ENCODE assay signal across 8 cellular contexts in genomic region chr9:133125706-133126696, GRCh38. TPM values are rescaled to one million over a fixed set of nuclear protein-coding genes. Genes with fewer than 3 reads are reported as not detected.
A peak's percentile ranks its signal among the peaks of the same experiment; 100 is the strongest.
DNase-seq lines count a peak whose midpoint lies in the region; ATAC-seq, FAIRE-seq and TF ChIP-seq lines count a peak whose summit lies in the region.

No MANE protein-coding gene starts in this region.

- peaks cover 19% of the 10 kb centered on the region for H3K36me3 Mint-ChIP-seq in activated CD8-positive, alpha-beta T cell treated with anti-CD3 and anti-CD28 coated beads for 36 hours (ENCODE audit: low read depth)
- peaks cover 5% of the 10 kb centered on the region in 3 donors for H3K36me3 Mint-ChIP-seq in immature natural killer cell

- TF ChIP-seq EP300 in HepG2 (IDR thresholded peaks at IDR 0.05; ENCODE audit: low read depth in 2 of 2, low read length in 2 of 2), result no peak
- no peak for TF ChIP-seq EP300 in HepG2 (CRISPR knock-in tag; IDR thresholded peaks at IDR 0.05; ENCODE audit: borderline replicate concordance)

- H2AFZ ChIP-seq in HepG2 (ENCODE audit: low read length), result no peak overlapping the region

- H3K27ac ChIP-seq in liver (ENCODE audit: low read depth in 1 of 2, low read length in 2 of 2) (peak overlapping the region; percentile 73 to 81), HepG2 (ENCODE audit: extremely low read length, insufficient read depth, low read length) (no peak overlapping the region), temporal lobe (ENCODE audit: low read depth, low read length) (peak overlapping the region; percentile 100)

- no peaks in the 10 kb centered on the region for H3K9me3 Mint-ChIP-seq in activated CD8-positive, alpha-beta T cell treated with anti-CD3 and anti-CD28 coated beads for 36 hours
- H3K9me3 Mint-ChIP-seq in immature natural killer cell, result peaks cover 0 to 2% (median 0%) of the 10 kb centered on the region in 6 donors

- ATAC-seq in HepG2 (no peak), GM18520 (IDR thresholded peaks at IDR 0.05; ENCODE audit: unreplicated experiment) (no peak)
- peak; percentile 8 for ATAC-seq in activated CD8-positive, alpha-beta T cell treated with anti-CD3 and anti-CD28 coated beads for 36 hours

- H3K36me3 ChIP-seq in liver (ENCODE audit: control insufficient read depth in 4 of 4, insufficient read depth in 3 of 4, low read depth in 1 of 4, low read length in 3 of 4), result no peaks in the 10 kb centered on the region
- no peaks in the 10 kb centered on the region for H3K36me3 ChIP-seq in HepG2 (replicated peaks in 1 of 2; ENCODE audit: control insufficient read depth in 1 of 2, insufficient read depth in 2 of 2, low read length in 2 of 2)

- H3K27me3 Mint-ChIP-seq in activated CD8-positive, alpha-beta T cell treated with anti-CD3 and anti-CD28 coated beads for 36 hours, result no peaks in the 10 kb centered on the region
- H3K27me3 Mint-ChIP-seq in immature natural killer cell (ENCODE audit: low read depth in 3 of 3), result peaks cover 17 to 38% (median 26%) of the 10 kb centered on the region in 3 donors

- in situ Hi-C loops in HepG2 (cut with HindIII; ENCODE audit: extremely low pct_ligation_motif_present, low pct_unique_long_range_greater_than_20kb), result no loop called here

- TF ChIP-seq RAD21 in liver (IDR thresholded peaks at IDR 0.05), result no peak
- no peak for TF ChIP-seq RAD21 in HepG2 (CRISPR knock-in tag; IDR thresholded peaks at IDR 0.05)

- no peaks in the 10 kb centered on the region for H3K9me3 ChIP-seq in liver (ENCODE audit: control insufficient read depth in 4 of 4, low read length in 3 of 4)
- H3K9me3 ChIP-seq in HepG2 (ENCODE audit: low read length), result no peaks in the 10 kb centered on the region

- H3K9ac ChIP-seq in liver (ENCODE audit: low read depth in 1 of 2, low read length in 2 of 2), result peak overlapping the region; percentile 26 to 46
- H3K9ac ChIP-seq in HepG2 (ENCODE audit: insufficient read depth, low read depth, low read length), result no peak overlapping the region

- TF ChIP-seq CTCF in liver (IDR thresholded peaks at IDR 0.05; ENCODE audit: low read depth, low read length, missing input control) (no peak), HepG2 (CRISPR knock-in tag; IDR thresholded peaks at IDR 0.05) (no peak)
- no peak for TF ChIP-seq CTCF in activated CD8-positive, alpha-beta T cell treated with anti-CD3 and anti-CD28 coated beads for 36 hours (IDR thresholded peaks at IDR 0.05)

- peak overlapping the region; percentile 58 for H3K4me3 Mint-ChIP-seq in activated CD8-positive, alpha-beta T cell treated with anti-CD3 and anti-CD28 coated beads for 36 hours
- peak overlapping the region; percentile 49 to 96 (median 91) for H3K4me3 Mint-ChIP-seq in immature natural killer cell

- no TSS peak for BruUV-seq in HepG2 (replicated peaks; lab: Mats Ljungman, UMichigan)

- WGBS in liver, result 29% methylated on average over 28 of the region's 28 CpGs
- 83% methylated on average over 22 of the region's 28 CpGs for WGBS in HepG2 (ENCODE audit: low lambda C conversion rate)

- no peaks in the 10 kb centered on the region for H3K27me3 ChIP-seq in liver (ENCODE audit: control insufficient read depth in 4 of 4, insufficient read depth in 4 of 4, low read length in 3 of 4)
- H3K27me3 ChIP-seq in HepG2 (ENCODE audit: control insufficient read depth in 1 of 2, insufficient read depth in 2 of 2, low read length in 2 of 2), result no peaks in the 10 kb centered on the region

- H3K79me2 ChIP-seq in HepG2 (ENCODE audit: insufficient read depth, low read length), result no peaks in the 10 kb centered on the region

- H4K20me1 ChIP-seq in HepG2 (ENCODE audit: insufficient read depth, low read length), result no peaks in the 10 kb centered on the region

- H3K4me1 Mint-ChIP-seq in activated CD8-positive, alpha-beta T cell treated with anti-CD3 and anti-CD28 coated beads for 36 hours (ENCODE audit: low read depth), result peaks cover 80% of the 10 kb centered on the region
- H3K4me1 Mint-ChIP-seq in immature natural killer cell, result peaks cover 89 to 90% of the 10 kb centered on the region in 2 donors

- POLR2A ChIA-PET in HepG2 (lab: Yijun Ruan, JAX), result no interaction called here
- POLR2A ChIA-PET in activated CD8-positive, alpha-beta T cell treated with anti-CD3 and anti-CD28 coated beads for 36 hours (lab: Charles Lee), result interaction anchor here (0.6 to 1.6 kb wide), 7 partner anchors 8 to 32 kb away, joined by 3 to 5 read pairs (median 3); no protein-coding TSS in a partner anchor

- intact Hi-C loops in HepG2 (cut with micrococcal nuclease; ENCODE audit: unreplicated experiment), result no loop called here
- intact Hi-C loops in activated CD8-positive, alpha-beta T cell treated with anti-CD3 and anti-CD28 coated beads for 36 hours (cut with micrococcal nuclease), result no loop called here

- peak overlapping the region; percentile 15 to 35 (median 29) for H3K4me3 ChIP-seq in liver (ENCODE audit: low read depth in 1 of 3, low read length in 3 of 3)
- no peak overlapping the region for H3K4me3 ChIP-seq in HepG2 (replicated peaks in 1 of 3; ENCODE audit: insufficient read depth in 1 of 3, low read depth in 2 of 3, low read length in 3 of 3)

- H3K27ac Mint-ChIP-seq in activated CD8-positive, alpha-beta T cell treated with anti-CD3 and anti-CD28 coated beads for 36 hours, result peak overlapping the region; percentile 82
- peak overlapping the region; percentile 99 to 100 (median 100) for H3K27ac Mint-ChIP-seq in immature natural killer cell

- TF ChIP-seq POLR2A in HepG2 (IDR thresholded peaks at IDR 0.05; ENCODE audit: insufficient read depth in 1 of 2, low read depth in 2 of 2, low read length in 2 of 2), result no peak

- DNase-seq in HepG2 (ENCODE audit: low spot score) (no peak), immature natural killer cell (peak; percentile 62 to 70 (median 66)), NCI-H2029 treated with DMSO at 0.1 percent for 48 hours (lab: John Stamatoyannopoulos, UW) (no peak), LoVo (ENCODE audit: low spot score) (no peak)
- DNase-seq in activated CD8-positive, alpha-beta T cell treated with anti-CD3 and anti-CD28 coated beads for 36 hours, result peak; percentile 64

- CTCF ChIA-PET in HepG2 (lab: Yijun Ruan, JAX; ENCODE audit: low intra/inter-chr PET ratio, low total read pairs), result no interaction called here
- CTCF ChIA-PET in activated CD8-positive, alpha-beta T cell treated with anti-CD3 and anti-CD28 coated beads for 36 hours (lab: Charles Lee), result interaction anchor here (12.6 kb wide), 1 partner anchor 20 kb away, joined by 177 read pairs; no protein-coding TSS in a partner anchor

- no peak for FAIRE-seq in HepG2 (lab: Jason Lieb, UNC)

- H3K4me2 ChIP-seq in HepG2 (ENCODE audit: low read depth, low read length), result no peak overlapping the region

- H3K4me1 ChIP-seq in liver (ENCODE audit: control insufficient read depth in 4 of 4, insufficient read depth in 4 of 4, low read length in 3 of 4) (peaks cover 14 to 44% (median 30%) of the 10 kb centered on the region in 4 donors), HepG2 (ENCODE audit: insufficient read depth, low read length) (peaks cover 31% of the 10 kb centered on the region)

RNA-seq across cellular contexts. Expression of gene RALGDS, which starts 5.0 kb away (rescaled TPM):
- total RNA-seq in liver (10 to 100 TPM in 1 of 2 donors, 1 to 10 TPM in 1; 9.5 to 19.0 TPM), HepG2 (2016; rRNA removed; fragmentation: Illumina TruSeq; extraction: Trizol) (8.8 and 12.9 TPM in 2 replicates), temporal lobe (92.0 TPM)
- polyA plus RNA-seq in liver (1 to 10 TPM; 1.3 to 5.0 TPM), HepG2 (2011; rRNA removed) (25.5 and 28.8 TPM in 2 replicates), immature natural killer cell (10 to 100 TPM; 31.2 to 68.8 (median 31.6) TPM)
- 4.2 and 5.7 TPM in 2 replicates for total RNA-seq in HepG2 (2016; cell fraction: cytosol; rRNA removed; fragmentation: Illumina TruSeq; extraction: Trizol; ENCODE audit: low read depth)
- 7.3 and 12.1 TPM in 2 replicates for total RNA-seq in HepG2 (2016; cell fraction: insoluble cytoplasmic fraction; rRNA removed; fragmentation: Illumina TruSeq; extraction: Trizol)
- 15.5 and 15.7 TPM in 2 replicates for total RNA-seq in HepG2 (2016; cell fraction: membrane; rRNA removed; fragmentation: Illumina TruSeq; extraction: Trizol)
- 10.4 and 11.0 TPM in 2 replicates for total RNA-seq in HepG2 (2016; cell fraction: nucleus; rRNA removed; fragmentation: Illumina TruSeq; extraction: Trizol)
- 14.9 and 17.8 TPM in 2 replicates for polyA plus RNA-seq in HepG2 (2011; cell fraction: cytosol; rRNA removed)
- polyA plus RNA-seq in HepG2 (2011; cell fraction: nucleus; rRNA removed), result 104 and 131 TPM in 2 replicates
- 12.0 and 15.7 TPM in 2 replicates for polyA plus RNA-seq in HepG2 (2012)
- polyA plus RNA-seq in HepG2 (2016; cell fraction: cytosol; fragmentation: Illumina TruSeq; extraction: Trizol; ENCODE audit: low read depth), result 4.1 and 4.2 TPM in 2 replicates
- polyA plus RNA-seq in HepG2 (2016; cell fraction: insoluble cytoplasmic fraction; fragmentation: Illumina TruSeq; extraction: Trizol; ENCODE audit: low read depth), result 8.9 and 12.0 TPM in 2 replicates
- polyA plus RNA-seq in HepG2 (2016; cell fraction: membrane; fragmentation: Illumina TruSeq; extraction: Trizol; ENCODE audit: low read depth), result 11.6 and 12.4 TPM in 2 replicates
- 28.7 and 31.3 TPM in 2 replicates for polyA plus RNA-seq in HepG2 (2016; cell fraction: nucleus; fragmentation: Illumina TruSeq; extraction: Trizol; ENCODE audit: insufficient read depth, low read depth)
- polyA minus RNA-seq in HepG2 (2011; rRNA and poly(A)+ RNA removed; ENCODE audit: low replicate concordance), result 20.8 and 24.6 TPM in 2 replicates
- polyA minus RNA-seq in HepG2 (2011; cell fraction: cytosol; rRNA and poly(A)+ RNA removed), result 4.8 and 5.6 TPM in 2 replicates
- polyA minus RNA-seq in HepG2 (2011; cell fraction: nucleus; rRNA and poly(A)+ RNA removed), result 17.0 and 17.4 TPM in 2 replicates
- total RNA-seq in activated CD8-positive, alpha-beta T cell treated with anti-CD3 and anti-CD28 coated beads for 36 hours, result 10 to 100 TPM; 80.5 to 88.2 TPM

RNA-seq across cellular contexts. Expression of gene GBGT1, which starts 37.7 kb away (rescaled TPM):
- total RNA-seq in liver, result 10 to 100 TPM in 1 of 2 donors, 1 to 10 TPM in 1; 3.4 to 25.7 TPM
- polyA plus RNA-seq in liver, result 1 to 10 TPM in 1 of 2 donors, under 1 TPM in 1; 0.33 to 1.2 TPM
- total RNA-seq in HepG2 (2016; rRNA removed; fragmentation: Illumina TruSeq; extraction: Trizol), result not detected in 2 replicates
- total RNA-seq in HepG2 (2016; cell fraction: cytosol; rRNA removed; fragmentation: Illumina TruSeq; extraction: Trizol; ENCODE audit: low read depth), result 0.10 TPM in 1 of 2 replicates, not detected in the other
- not detected in 2 replicates for total RNA-seq in HepG2 (2016; cell fraction: insoluble cytoplasmic fraction; rRNA removed; fragmentation: Illumina TruSeq; extraction: Trizol)
- total RNA-seq in HepG2 (2016; cell fraction: membrane; rRNA removed; fragmentation: Illumina TruSeq; extraction: Trizol), result not detected in 2 replicates
- total RNA-seq in HepG2 (2016; cell fraction: nucleus; rRNA removed; fragmentation: Illumina TruSeq; extraction: Trizol), result not detected in 2 replicates
- not detected in 2 replicates for polyA plus RNA-seq in HepG2 (2011; rRNA removed)
- polyA plus RNA-seq in HepG2 (2011; cell fraction: cytosol; rRNA removed), result not detected in 2 replicates
- not detected in 2 replicates for polyA plus RNA-seq in HepG2 (2011; cell fraction: nucleus; rRNA removed)
- not detected in 2 replicates for polyA plus RNA-seq in HepG2 (2012)
- not detected in 2 replicates for polyA plus RNA-seq in HepG2 (2016; cell fraction: cytosol; fragmentation: Illumina TruSeq; extraction: Trizol; ENCODE audit: low read depth)
- not detected in 2 replicates for polyA plus RNA-seq in HepG2 (2016; cell fraction: insoluble cytoplasmic fraction; fragmentation: Illumina TruSeq; extraction: Trizol; ENCODE audit: low read depth)
- polyA plus RNA-seq in HepG2 (2016; cell fraction: membrane; fragmentation: Illumina TruSeq; extraction: Trizol; ENCODE audit: low read depth), result not detected in 2 replicates
- polyA plus RNA-seq in HepG2 (2016; cell fraction: nucleus; fragmentation: Illumina TruSeq; extraction: Trizol; ENCODE audit: insufficient read depth, low read depth), result not detected in 2 replicates
- not detected in 2 replicates for polyA minus RNA-seq in HepG2 (2011; rRNA and poly(A)+ RNA removed; ENCODE audit: low replicate concordance)
- polyA minus RNA-seq in HepG2 (2011; cell fraction: cytosol; rRNA and poly(A)+ RNA removed), result not detected in 2 replicates
- polyA minus RNA-seq in HepG2 (2011; cell fraction: nucleus; rRNA and poly(A)+ RNA removed), result not detected in 2 replicates
- 1 to 10 TPM; 3.6 to 4.1 TPM for total RNA-seq in activated CD8-positive, alpha-beta T cell treated with anti-CD3 and anti-CD28 coated beads for 36 hours
- polyA plus RNA-seq in immature natural killer cell, result not detected
- 1.5 TPM for total RNA-seq in temporal lobe

Comparison
In these comparisons a context has a peak if more than half of its experiments do, and no peak if none do; other contexts are left out.
1. H3K4me3 ChIP-seq: peak in liver (3 of 3); none in HepG2 (0 of 3).
2. DNase-seq: peak in activated CD8-positive, alpha-beta T cell treated with anti-CD3 and anti-CD28 coated beads for 36 hours (single experiment) and immature natural killer cell (3 of 3); none in HepG2 (single experiment), NCI-H2029 treated with DMSO at 0.1 percent for 48 hours (single experiment) and LoVo (single experiment).